1 cellular context compared by ENCODE assay signal in the genomic region with DNA sequence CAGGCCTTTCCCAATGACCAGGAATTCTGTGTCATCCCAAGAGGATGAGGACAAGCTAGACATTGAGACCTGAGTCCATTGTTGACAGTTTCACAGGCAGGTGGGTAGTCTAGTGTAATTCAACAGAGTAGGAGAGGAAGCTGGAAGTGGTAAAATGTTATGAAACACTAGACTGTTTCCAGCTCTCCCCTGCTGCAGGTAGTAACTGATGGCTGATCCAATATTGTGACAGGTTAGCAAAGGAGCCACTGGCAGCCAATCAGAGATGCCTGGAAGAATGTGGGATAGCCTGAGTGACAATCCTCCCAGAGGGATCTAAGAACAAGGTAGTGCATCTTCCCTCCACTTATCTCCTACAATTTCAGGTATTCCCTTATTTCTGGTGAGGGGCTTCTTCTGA.
TF ChIP-seq lines count a peak whose summit lies in the region.

No MANE protein-coding gene starts in this region.

TF ChIP-seq in IMR-90, 13 proteins besides CTCF, POLR2A, EP300 and RAD21:
- TF ChIP-seq, protein P1, sequence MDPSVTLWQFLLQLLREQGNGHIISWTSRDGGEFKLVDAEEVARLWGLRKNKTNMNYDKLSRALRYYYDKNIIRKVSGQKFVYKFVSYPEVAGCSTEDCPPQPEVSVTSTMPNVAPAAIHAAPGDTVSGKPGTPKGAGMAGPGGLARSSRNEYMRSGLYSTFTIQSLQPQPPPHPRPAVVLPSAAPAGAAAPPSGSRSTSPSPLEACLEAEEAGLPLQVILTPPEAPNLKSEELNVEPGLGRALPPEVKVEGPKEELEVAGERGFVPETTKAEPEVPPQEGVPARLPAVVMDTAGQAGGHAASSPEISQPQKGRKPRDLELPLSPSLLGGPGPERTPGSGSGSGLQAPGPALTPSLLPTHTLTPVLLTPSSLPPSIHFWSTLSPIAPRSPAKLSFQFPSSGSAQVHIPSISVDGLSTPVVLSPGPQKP (IDR thresholded peaks at IDR 0.05; ENCODE audit: borderline replicate concordance, low read depth, low read length) = no peak
- TF ChIP-seq FOS (IDR thresholded peaks at IDR 0.05; ENCODE audit: low read depth, low read length) (no peak), NFE2L2 (IDR thresholded peaks at IDR 0.05; ENCODE audit: low read depth, low read length) (no peak), CEBPB (IDR thresholded peaks at IDR 0.05; ENCODE audit: low read depth, low read length) (no peak), RFX5 (IDR thresholded peaks at IDR 0.05; ENCODE audit: low read depth, low read length) (no peak), MAZ (IDR thresholded peaks at IDR 0.05; ENCODE audit: borderline replicate concordance, low read depth, low read length) (no peak), BHLHE40 (IDR thresholded peaks at IDR 0.05; ENCODE audit: low read depth, low read length) (no peak), SMC3 (IDR thresholded peaks at IDR 0.05; ENCODE audit: low read depth, low read length) (no peak), MAFK (IDR thresholded peaks at IDR 0.05; ENCODE audit: low read depth, low read length) (no peak), MXI1 (IDR thresholded peaks at IDR 0.05; ENCODE audit: borderline replicate concordance, low read depth, low read length) (no peak), RCOR1 (IDR thresholded peaks at IDR 0.05; ENCODE audit: insufficient replicate concordance, low read length) (no peak), CHD1 (IDR thresholded peaks at IDR 0.05; ENCODE audit: low read depth, low read length) (no peak)
- TF ChIP-seq, protein P2, sequence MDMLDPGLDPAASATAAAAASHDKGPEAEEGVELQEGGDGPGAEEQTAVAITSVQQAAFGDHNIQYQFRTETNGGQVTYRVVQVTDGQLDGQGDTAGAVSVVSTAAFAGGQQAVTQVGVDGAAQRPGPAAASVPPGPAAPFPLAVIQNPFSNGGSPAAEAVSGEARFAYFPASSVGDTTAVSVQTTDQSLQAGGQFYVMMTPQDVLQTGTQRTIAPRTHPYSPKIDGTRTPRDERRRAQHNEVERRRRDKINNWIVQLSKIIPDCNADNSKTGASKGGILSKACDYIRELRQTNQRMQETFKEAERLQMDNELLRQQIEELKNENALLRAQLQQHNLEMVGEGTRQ (IDR thresholded peaks at IDR 0.05; ENCODE audit: low read depth, low read length) = no peak
